Comparison of ENCODE assay signal across 22 cellular contexts in the genomic region with DNA sequence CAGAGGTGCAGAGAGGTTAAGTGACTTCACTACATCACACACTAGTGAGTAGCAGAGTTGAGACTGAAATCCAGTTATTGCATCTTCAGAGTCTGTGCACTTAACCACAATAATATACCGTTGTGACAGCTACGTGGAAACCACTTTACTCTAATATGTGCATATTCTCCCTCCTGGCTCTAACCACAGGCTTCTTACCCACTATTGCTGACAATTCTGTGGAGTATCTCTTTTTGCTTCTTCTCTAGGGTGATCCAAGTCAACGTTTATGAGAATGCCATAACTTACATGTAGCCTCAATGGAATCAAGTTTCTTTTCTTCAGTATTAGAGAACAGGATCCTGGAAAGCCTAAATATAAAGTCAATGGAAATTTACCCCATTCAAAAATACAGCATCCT.
DNase-seq lines count a peak whose midpoint lies in the region; FAIRE-seq and TF ChIP-seq lines count a peak whose summit lies in the region.
"Had no signal": no experiment of that assay in that cellular context is flagged by ENCODE, and none has a peak within 500 bp of the region (broad histone marks: within the 10 kb centered on the region; RNA-seq: fewer than 3 reads in every experiment).

No MANE protein-coding gene starts in this region.

- no peaks in the 10 kb centered on the region for H3K79me2 ChIP-seq in astrocyte (ENCODE audit: insufficient read depth, low read length)

- H3K36me3 Mint-ChIP-seq in astrocyte (ENCODE audit: low read depth, unreplicated experiment) (no peaks in the 10 kb centered on the region), endothelial cell (ENCODE audit: low read depth, unreplicated experiment) (no peaks in the 10 kb centered on the region)
- H3K36me3 Mint-ChIP-seq in activated T-helper 1 cell treated with anti-CD3 and anti-CD28 coated beads, Interleukin-12 subunit alpha, Interleukin-12 subunit beta, Interleukin-2, Interleukin-4 antibody, amounts not matched to agents 30 ng/mL and 10 ng/mL and 1 ng/mL, durations not matched to agents 14 hours and 24 hours and 36 hours (ENCODE audit: low read depth): no peaks in the 10 kb centered on the region
- H3K36me3 Mint-ChIP-seq: CD4-positive, alpha-beta memory T cell had no signal

- H3K4me1 Mint-ChIP-seq in astrocyte (ENCODE audit: low read depth, unreplicated experiment) (peaks cover 3% of the 10 kb centered on the region), endothelial cell (ENCODE audit: unreplicated experiment) (peaks cover 9% of the 10 kb centered on the region)
- no peaks in the 10 kb centered on the region for H3K4me1 Mint-ChIP-seq in activated T-helper 1 cell treated with anti-CD3 and anti-CD28 coated beads, Interleukin-12 subunit alpha, Interleukin-12 subunit beta, Interleukin-2, Interleukin-4 antibody, amounts not matched to agents 30 ng/mL and 10 ng/mL and 1 ng/mL, durations not matched to agents 14 hours and 24 hours and 36 hours (ENCODE audit: low read depth)
- H3K4me1 Mint-ChIP-seq: CD4-positive, alpha-beta memory T cell; H9 had no signal

- FAIRE-seq in astrocyte (lab: Jason Lieb, UNC): peak; percentile 52
- FAIRE-seq: GM19239, HTR-8/SVneo had no signal

- TF ChIP-seq EP300 in sigmoid colon (IDR thresholded peaks at IDR 0.05) (no peak), transverse colon (IDR thresholded peaks at IDR 0.05; ENCODE audit: low read depth) (no peak)

- no peak for TF ChIP-seq CTCF in AG10803 (conservative IDR thresholded peaks at IDR 0.05; ENCODE audit: low read length)
- TF ChIP-seq CTCF in astrocyte (IDR thresholded peaks at IDR 0.05; ENCODE audit: insufficient read depth, low read depth, low read length): no peak
- no peak for TF ChIP-seq CTCF in sigmoid colon (IDR thresholded peaks at IDR 0.05)
- TF ChIP-seq CTCF in endothelial cell (IDR thresholded peaks at IDR 0.05; ENCODE audit: unreplicated experiment): no peak
- TF ChIP-seq CTCF in transverse colon (IDR thresholded peaks at IDR 0.05): no peak

- H3K27me3 ChIP-seq in astrocyte (ENCODE audit: insufficient read depth, low read length) (no peaks in the 10 kb centered on the region), sigmoid colon (no peaks in the 10 kb centered on the region), transverse colon (no peaks in the 10 kb centered on the region)
- H3K27me3 ChIP-seq: BE2C, SJSA1 had no signal

- intact Hi-C loops in sigmoid colon (cut with DNase I) (no loop called here), transverse colon (cut with DNase I; ENCODE audit: low total_unique reads) (no loop called here)
- intact Hi-C loops in activated T-helper 1 cell treated with anti-CD3 and anti-CD28 coated beads, Interleukin-12 subunit alpha, Interleukin-12 subunit beta, Interleukin-2, Interleukin-4 antibody, amounts not matched to agents 30 ng/mL and 10 ng/mL and 1 ng/mL, durations not matched to agents 14 hours and 24 hours and 36 hours (cut with micrococcal nuclease): no loop called here

- H3K9me3 ChIP-seq in astrocyte (ENCODE audit: insufficient read depth, low read depth, low read length) (no peaks in the 10 kb centered on the region), sigmoid colon (no peaks in the 10 kb centered on the region), transverse colon (no peaks in the 10 kb centered on the region)
- H3K9me3 ChIP-seq: BE2C, SJSA1 had no signal

- no peak overlapping the region for H3K9ac ChIP-seq in astrocyte (ENCODE audit: low read length)

- H4K20me1 ChIP-seq in astrocyte (ENCODE audit: insufficient read depth, low read length): no peaks in the 10 kb centered on the region

- H3K4me1 ChIP-seq in astrocyte (ENCODE audit: insufficient read depth, low read length) (peaks cover 5% of the 10 kb centered on the region), sigmoid colon (peaks cover 0 to 75% (median 52%) of the 10 kb centered on the region in 4 donors), transverse colon (no peaks in the 10 kb centered on the region)
- H3K4me1 ChIP-seq: BE2C, SJSA1 had no signal

- TF ChIP-seq POLR2A in sigmoid colon (IDR thresholded peaks at IDR 0.05) (no peak), transverse colon (IDR thresholded peaks at IDR 0.05) (no peak)

- H3K27ac Mint-ChIP-seq in astrocyte (ENCODE audit: unreplicated experiment): no peak overlapping the region
- no peak overlapping the region for H3K27ac Mint-ChIP-seq in activated T-helper 1 cell treated with anti-CD3 and anti-CD28 coated beads, Interleukin-12 subunit alpha, Interleukin-12 subunit beta, Interleukin-2, Interleukin-4 antibody, amounts not matched to agents 30 ng/mL and 10 ng/mL and 1 ng/mL, durations not matched to agents 14 hours and 24 hours and 36 hours
- H3K27ac Mint-ChIP-seq in endothelial cell (ENCODE audit: unreplicated experiment): no peak overlapping the region
- H3K27ac Mint-ChIP-seq: CD4-positive, alpha-beta memory T cell; H9 had no signal

- WGBS in sigmoid colon, 2 donors: 79 to 90% methylated on average over 3 of the region's 3 CpGs
- 72 to 83% methylated on average over 2 to 3 of the region's 3 CpGs for WGBS in transverse colon (ENCODE audit: low coverage in 1 of 2), 2 donors

- in situ Hi-C loops in transverse colon (cut with MboI; ENCODE audit: low pct_ligation_motif_present in 1 of 4, low pct_unique_long_range_greater_than_20kb in 1 of 4, low sequenced_read_pairs in 3 of 4): no loop called here

- peak overlapping the region; percentile 2 for H3K27ac ChIP-seq in astrocyte (ENCODE audit: low read depth, low read length)
- peak overlapping the region in 3 of 4 donors; percentile 31 to 72 (median 66) for H3K27ac ChIP-seq in sigmoid colon
- peak overlapping the region in 1 of 4 donors; percentile 26 for H3K27ac ChIP-seq in transverse colon
- H3K27ac ChIP-seq: SJSA1 had no signal

- H3K36me3 ChIP-seq in astrocyte (ENCODE audit: insufficient read depth, low read length): no peaks in the 10 kb centered on the region
- H3K36me3 ChIP-seq in sigmoid colon: no peaks in the 10 kb centered on the region
- no peaks in the 10 kb centered on the region for H3K36me3 ChIP-seq in transverse colon
- H3K36me3 ChIP-seq: BE2C, SJSA1 had no signal

- peak overlapping the region; percentile 54 for H3K4me2 ChIP-seq in astrocyte (ENCODE audit: low read length)

- H3K4me3 Mint-ChIP-seq in astrocyte (ENCODE audit: unreplicated experiment) (no peak overlapping the region), endothelial cell (ENCODE audit: unreplicated experiment) (no peak overlapping the region)
- no peak overlapping the region for H3K4me3 Mint-ChIP-seq in activated T-helper 1 cell treated with anti-CD3 and anti-CD28 coated beads, Interleukin-12 subunit alpha, Interleukin-12 subunit beta, Interleukin-2, Interleukin-4 antibody, amounts not matched to agents 30 ng/mL and 10 ng/mL and 1 ng/mL, durations not matched to agents 14 hours and 24 hours and 36 hours
- H3K4me3 Mint-ChIP-seq: CD4-positive, alpha-beta memory T cell; H9 had no signal

- H3K9me3 Mint-ChIP-seq in astrocyte (ENCODE audit: unreplicated experiment) (no peaks in the 10 kb centered on the region), endothelial cell (ENCODE audit: unreplicated experiment) (no peaks in the 10 kb centered on the region)
- H3K9me3 Mint-ChIP-seq in activated T-helper 1 cell treated with anti-CD3 and anti-CD28 coated beads, Interleukin-12 subunit alpha, Interleukin-12 subunit beta, Interleukin-2, Interleukin-4 antibody, amounts not matched to agents 30 ng/mL and 10 ng/mL and 1 ng/mL, durations not matched to agents 14 hours and 24 hours and 36 hours: peaks cover 5% of the 10 kb centered on the region
- H3K9me3 Mint-ChIP-seq: H9 had no signal

- DNase-seq in AG10803 (ENCODE audit: low read depth): peak; percentile 48
- peak; percentile 34 for DNase-seq in HS-27A (ENCODE audit: low read depth)
- DNase-seq in astrocyte (ENCODE audit: low read depth): no peak
- DNase-seq in sigmoid colon: no peak
- no peak for DNase-seq in dermis blood vessel endothelial cell
- no peak for DNase-seq in activated T-helper 1 cell treated with anti-CD3 and anti-CD28 coated beads, Interleukin-12 subunit alpha, Interleukin-12 subunit beta, Interleukin-2, Interleukin-4 antibody, amounts not matched to agents 30 ng/mL and 10 ng/mL and 1 ng/mL, durations not matched to agents 14 hours and 24 hours and 36 hours (ENCODE audit: low spot score)
- no peak for DNase-seq in endothelial cell (ENCODE audit: low spot score)
- DNase-seq in transverse colon: no peak
- DNase-seq: BE2C; Calu3; CD4-positive, alpha-beta memory T cell; DMS53; H9; NCI-H1436; NCI-H2029; NCI-H2171; NCI-H446 treated with DMSO at 0.1 percent for 48 hours; NCI-H748 treated with DMSO at 0.1 percent for 48 hours; PC-3 had no signal

- H3K4me3 ChIP-seq in AG10803 (ENCODE audit: low read length) (no peak overlapping the region), astrocyte (ENCODE audit: insufficient read depth, low read depth, low read length) (no peak overlapping the region), sigmoid colon (no peak overlapping the region), transverse colon (no peak overlapping the region)
- H3K4me3 ChIP-seq: SJSA1 had no signal

- no peak overlapping the region for H2AFZ ChIP-seq in astrocyte (ENCODE audit: low read depth, low read length)

- no peaks in the 10 kb centered on the region for H3K27me3 Mint-ChIP-seq in astrocyte (ENCODE audit: low read depth, unreplicated experiment)
- H3K27me3 Mint-ChIP-seq in activated T-helper 1 cell treated with anti-CD3 and anti-CD28 coated beads, Interleukin-12 subunit alpha, Interleukin-12 subunit beta, Interleukin-2, Interleukin-4 antibody, amounts not matched to agents 30 ng/mL and 10 ng/mL and 1 ng/mL, durations not matched to agents 14 hours and 24 hours and 36 hours (ENCODE audit: insufficient read depth): no peaks in the 10 kb centered on the region
- no peaks in the 10 kb centered on the region for H3K27me3 Mint-ChIP-seq in endothelial cell (ENCODE audit: unreplicated experiment)
- H3K27me3 Mint-ChIP-seq: CD4-positive, alpha-beta memory T cell had no signal

Comparison
In these comparisons a context has a peak if more than half of its experiments do, and no peak if none do; other contexts are left out.
1. DNase-seq: peak in AG10803 (single experiment) and HS-27A (single experiment); none in astrocyte (single experiment), sigmoid colon (single experiment), dermis blood vessel endothelial cell (single experiment), activated T-helper 1 cell treated with anti-CD3 and anti-CD28 coated beads, Interleukin-12 subunit alpha, Interleukin-12 subunit beta, Interleukin-2, Interleukin-4 antibody, amounts not matched to agents 30 ng/mL and 10 ng/mL and 1 ng/mL, durations not matched to agents 14 hours and 24 hours and 36 hours (single experiment), endothelial cell (single experiment) and transverse colon (single experiment).